In genomic region chr14:29749327-29749726, GRCh38 we compare ENCODE assay signal across 1 cellular context.
TF ChIP-seq lines count a peak whose summit lies in the region.

No MANE protein-coding gene starts in this region.

TF ChIP-seq in IMR-90, 13 proteins besides CTCF, POLR2A, EP300 and RAD21 (continued from another document):
- no peak for TF ChIP-seq ELK1 (IDR thresholded peaks at IDR 0.05; ENCODE audit: borderline replicate concordance, low read depth, low read length)
- no peak for TF ChIP-seq RCOR1 (IDR thresholded peaks at IDR 0.05; ENCODE audit: insufficient replicate concordance, low read length)
- TF ChIP-seq CHD1 (IDR thresholded peaks at IDR 0.05; ENCODE audit: low read depth, low read length) = no peak
- peak; percentile 18; the same call in 1 of the 2 replicates for TF ChIP-seq FOS (IDR thresholded peaks at IDR 0.05; ENCODE audit: low read depth, low read length)
TF ChIP-seq in IMR-90: peak in this region for 3.
